ENCODE assay signal across 8 cellular contexts in the genomic region with DNA sequence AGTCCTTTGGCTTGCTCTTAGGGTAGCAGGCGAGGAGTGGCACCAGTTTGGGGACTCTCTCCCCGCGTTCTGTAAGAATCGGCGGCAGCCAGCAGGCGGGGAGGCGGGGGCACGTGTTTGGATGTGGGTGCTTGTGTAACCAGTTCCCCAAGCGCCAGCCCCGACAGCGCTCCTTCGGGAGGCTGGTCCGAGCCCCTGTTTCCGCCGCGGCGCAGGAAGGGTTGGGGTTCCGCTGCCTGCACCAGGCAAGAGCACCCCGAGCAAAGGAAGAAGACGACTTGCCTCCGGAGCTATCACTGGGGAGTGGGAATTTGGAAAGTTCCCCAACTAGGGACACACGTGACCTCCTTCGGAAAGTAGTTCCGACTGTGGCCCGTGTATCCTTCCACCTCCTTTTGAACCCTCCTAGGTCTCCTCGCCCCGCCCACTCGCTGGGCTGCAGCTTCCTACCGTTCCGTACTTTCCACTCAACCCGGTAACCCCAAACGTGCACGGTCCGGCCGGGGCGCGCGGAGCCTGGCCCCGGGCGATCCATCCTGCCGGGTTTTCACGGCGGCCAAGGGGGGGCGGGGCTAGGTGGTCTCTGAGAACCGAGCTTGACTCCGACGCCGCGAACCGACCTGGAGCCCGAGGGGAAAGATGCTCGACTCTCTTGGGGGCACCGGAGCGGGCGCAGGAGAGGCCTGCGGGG. TPM values are rescaled to one million over a fixed set of nuclear protein-coding genes. Genes with fewer than 3 reads are reported as not detected.
DNase-seq lines count a peak whose midpoint lies in the region; ATAC-seq, FAIRE-seq and TF ChIP-seq lines count a peak whose summit lies in the region.

No MANE protein-coding gene starts in this region.

- no peaks in the 10 kb centered on the region for H3K9me3 ChIP-seq in colonic mucosa

- H3K9ac ChIP-seq in colonic mucosa (ENCODE audit: low read depth in 2 of 2, low read length in 2 of 2), result peak overlapping the region; percentile 84 to 100

- H3K27ac ChIP-seq in colonic mucosa, result peak overlapping the region; percentile 96

- no peaks in the 10 kb centered on the region for H3K27me3 ChIP-seq in colonic mucosa

- no peaks in the 10 kb centered on the region for H3K4me1 ChIP-seq in colonic mucosa

- peak overlapping the region; percentile 77 for H3K4me3 ChIP-seq in colonic mucosa

- peak; percentile 46 for FAIRE-seq in A204.1 (lab: Jason Lieb, UNC)

- intact Hi-C loops in colonic mucosa (cut with DNase I), result loop anchor here (5.0 kb wide), 1 partner anchor 525 kb away; no protein-coding TSS in a partner anchor

- DNase-seq in NCI-H2171 treated with DMSO at 0.1 percent for 48 hours (lab: John Stamatoyannopoulos, UW) (peak; percentile 91), colonic mucosa (peak; percentile 98), kidney tubule cell (ENCODE audit: low spot score) (peak; percentile 98)
- peak; percentile 96 for DNase-seq in activated CD4-positive, alpha-beta T cell treated with anti-CD3 and anti-CD28 coated beads for 48 hours
- peak; percentile 91 to 92 for DNase-seq in stimulated activated CD4-positive, alpha-beta T cell treated with anti-CD3 and anti-CD28 coated beads, Interleukin-15, amount 100 ng/mL, for 48 hours (ENCODE audit: low read depth in 2 of 2)

- TF ChIP-seq CTCF in colonic mucosa (IDR thresholded peaks at IDR 0.05), result no peak

- ATAC-seq in GM18498 (IDR thresholded peaks at IDR 0.05; ENCODE audit: unreplicated experiment) (peak; percentile 56), HG02938 (IDR thresholded peaks at IDR 0.05; ENCODE audit: unreplicated experiment) (peak; percentile 49)

- H3K36me3 ChIP-seq in colonic mucosa, result no peaks in the 10 kb centered on the region

RNA-seq across cellular contexts. Expression of a gene that starts 1.2 kb away (rescaled TPM):
- total RNA-seq in colonic mucosa, result 1 to 10 TPM; 1.0 to 1.8 TPM

RNA-seq across cellular contexts. Expression of a gene that starts 1.3 kb away (rescaled TPM):
- total RNA-seq in colonic mucosa, result 100 to 1,000 TPM in 1 of 2 donors, 10 to 100 TPM in 1; 79.2 to 111 TPM

RNA-seq across cellular contexts. Expression of a gene that starts 44.1 kb away (rescaled TPM):
- 10 to 100 TPM; 38.1 to 59.9 TPM for total RNA-seq in colonic mucosa

Comparison
In these comparisons a context has a peak if more than half of its experiments do, and no peak if none do; other contexts are left out.
1. Peak in every context shown above with its lines: DNase-seq, ATAC-seq, H3K4me3 ChIP-seq and H3K27ac ChIP-seq.